ENCODE assay signal across 7 cellular contexts in genomic region chr2:48600204-48600813, GRCh38. TPM values are rescaled to one million over a fixed set of nuclear protein-coding genes. Genes with fewer than 3 reads are reported as not detected.
DNase-seq lines count a peak whose midpoint lies in the region; ATAC-seq, FAIRE-seq and TF ChIP-seq lines count a peak whose summit lies in the region.

No MANE protein-coding gene starts in this region.

- H3K9me3 ChIP-seq in PC-3 (ENCODE audit: low read length) (no peaks in the 10 kb centered on the region), endothelial cell of umbilical vein (replicated peaks; ENCODE audit: control insufficient read depth, insufficient read depth, low read length) (no peaks in the 10 kb centered on the region)

- H4K20me1 ChIP-seq in PC-3 (ENCODE audit: low read length) (no peaks in the 10 kb centered on the region), endothelial cell of umbilical vein (replicated peaks; ENCODE audit: control insufficient read depth, extremely low read depth, insufficient read depth, low read length) (no peaks in the 10 kb centered on the region)

- no peaks in the 10 kb centered on the region for H3F3A ChIP-seq in PC-3 (ENCODE audit: low read length, unreplicated experiment)

- no peaks in the 10 kb centered on the region for H3K27me3 Mint-ChIP-seq in osteocyte (ENCODE audit: unreplicated experiment)

- ATAC-seq in PC-3: peak; percentile 63
- ATAC-seq in GM19023 (IDR thresholded peaks at IDR 0.05; ENCODE audit: unreplicated experiment): no peak

- intact Hi-C loops in PC-3 (cut with micrococcal nuclease) (loop anchor here (5.0 kb wide), 1 partner anchor 1892 kb away; no protein-coding TSS in a partner anchor), endothelial cell of umbilical vein (cut with micrococcal nuclease) (loop anchor here (1.0 to 5.0 kb wide), 3 partner anchors 346 to 1892 kb away; no protein-coding TSS in a partner anchor)

- H2AFZ ChIP-seq in PC-3 (ENCODE audit: low read length) (peak overlapping the region; percentile 19; the same call in 1 of the 2 replicates), endothelial cell of umbilical vein (ENCODE audit: low read depth, low read length) (no peak overlapping the region)

- H3K9me3 Mint-ChIP-seq in osteocyte (ENCODE audit: unreplicated experiment): no peaks in the 10 kb centered on the region

- BruUV-seq in PC-3 (replicated peaks; lab: Mats Ljungman, UMichigan) (no TSS peak), endothelial cell of umbilical vein (replicated peaks; lab: Mats Ljungman, UMichigan) (no TSS peak)

- dilution Hi-C loops in endothelial cell of umbilical vein (cut with MboI; ENCODE audit: extremely low pct_ligation_motif_present, low sequenced_read_pairs): no loop called here

- no peak for TF ChIP-seq POLR2A in endothelial cell of umbilical vein (IDR thresholded peaks at IDR 0.05; ENCODE audit: low read depth, low read length)

- no peaks in the 10 kb centered on the region for H3K9me1 ChIP-seq in endothelial cell of umbilical vein (replicated peaks; ENCODE audit: control insufficient read depth, extremely low read depth, insufficient read depth, low read length)

- peak; percentile 39 for DNase-seq in HS-5 (ENCODE audit: low read depth)
- DNase-seq in PC-3: peak; percentile 84
- DNase-seq in endothelial cell of umbilical vein (ENCODE audit: low read depth, low spot score): peak; percentile 78
- DNase-seq in osteocyte (ENCODE audit: extremely low spot score, unreplicated experiment): no peak
- DNase-seq in stimulated activated naive CD4-positive, alpha-beta T cell (lab: John Stamatoyannopoulos, UW): no peak

- H3K4me3 ChIP-seq in PC-3 (ENCODE audit: low read length): no peak overlapping the region
- H3K4me3 ChIP-seq in endothelial cell of umbilical vein (replicated peaks in 1 of 3; ENCODE audit: insufficient read depth in 1 of 3, low read depth in 1 of 3, low read length in 3 of 3): no peak overlapping the region

- no peaks in the 10 kb centered on the region for H3K9me2 ChIP-seq in PC-3 (replicated peaks; ENCODE audit: low read length)

- H3K27me3 ChIP-seq in PC-3 (ENCODE audit: low read length) (no peaks in the 10 kb centered on the region), endothelial cell of umbilical vein (ENCODE audit: control insufficient read depth in 2 of 2, insufficient read depth in 2 of 2, low read length in 2 of 2) (no peaks in the 10 kb centered on the region)

- H3K36me3 ChIP-seq in PC-3 (ENCODE audit: low read depth, low read length): no peaks in the 10 kb centered on the region
- H3K36me3 ChIP-seq in endothelial cell of umbilical vein (ENCODE audit: control insufficient read depth in 2 of 2, extremely low read depth in 1 of 2, insufficient read depth in 2 of 2, low read length in 2 of 2): no peaks in the 10 kb centered on the region

- no peaks in the 10 kb centered on the region for H3K4me1 Mint-ChIP-seq in osteocyte (ENCODE audit: unreplicated experiment)

- H3K36me3 Mint-ChIP-seq in osteocyte (ENCODE audit: unreplicated experiment): peaks cover 17% of the 10 kb centered on the region

- H3K4me1 ChIP-seq in PC-3 (ENCODE audit: insufficient read depth, low read length): peaks cover 8% of the 10 kb centered on the region
- H3K4me1 ChIP-seq in endothelial cell of umbilical vein (ENCODE audit: control insufficient read depth, extremely low read depth, insufficient read depth, low read length): no peaks in the 10 kb centered on the region

- H3K4me3 Mint-ChIP-seq in osteocyte (ENCODE audit: unreplicated experiment): no peak overlapping the region

- H3K27ac Mint-ChIP-seq in osteocyte (ENCODE audit: unreplicated experiment): no peak overlapping the region

- H3K27ac ChIP-seq in PC-3 (ENCODE audit: low read length) (no peak overlapping the region), endothelial cell of umbilical vein (ENCODE audit: insufficient read depth, low read depth, low read length) (no peak overlapping the region)

- H3K4me2 ChIP-seq in PC-3 (ENCODE audit: low read length) (no peak overlapping the region), endothelial cell of umbilical vein (ENCODE audit: insufficient read depth, low read length) (no peak overlapping the region)

- no peak overlapping the region for H3K9ac ChIP-seq in PC-3 (ENCODE audit: low read length)
- no peak overlapping the region for H3K9ac ChIP-seq in endothelial cell of umbilical vein (replicated peaks; ENCODE audit: extremely low read depth, insufficient read depth, low read length)

- CTCF ChIA-PET in PC-3 (lab: Charles Lee) (interaction anchor here (0.6 to 1.0 kb wide), 2 partner anchors 149 to 1802 kb away, joined by 3 to 4 read pairs; no protein-coding TSS in a partner anchor), endothelial cell of umbilical vein (lab: Charles Lee) (interaction anchor here (0.7 to 2.8 kb wide), 14 partner anchors 8 to 1891 kb away, joined by 3 to 36 read pairs (median 4); no protein-coding TSS in a partner anchor)

- no peaks in the 10 kb centered on the region for H3K79me2 ChIP-seq in PC-3 (ENCODE audit: low read length)
- H3K79me2 ChIP-seq in endothelial cell of umbilical vein (ENCODE audit: control insufficient read depth, insufficient read depth, low read length): no peaks in the 10 kb centered on the region

- TF ChIP-seq CTCF in PC-3 (conservative IDR thresholded peaks at IDR 0.05; ENCODE audit: low read depth, low read length) (peak; percentile 81), endothelial cell of umbilical vein (IDR thresholded peaks at IDR 0.05; ENCODE audit: extremely low read depth in 1 of 2, insufficient read depth in 1 of 2, low read depth in 1 of 2, low read length in 2 of 2) (peak; percentile 43 to 61), osteocyte (IDR thresholded peaks at IDR 0.05) (peak; percentile 83)

- POLR2A ChIA-PET in PC-3 (lab: Charles Lee; ENCODE audit: unreplicated experiment): no interaction called here
- POLR2A ChIA-PET in endothelial cell of umbilical vein (lab: Charles Lee): no interaction called here

- FAIRE-seq in G401.6 (lab: Jason Lieb, UNC): peak; percentile 91
- FAIRE-seq in endothelial cell of umbilical vein (lab: Jason Lieb, UNC): peak; percentile 87

TF ChIP-seq in endothelial cell of umbilical vein, 7 proteins besides CTCF, POLR2A, EP300 and RAD21:
- TF ChIP-seq JUN (IDR thresholded peaks at IDR 0.05; ENCODE audit: borderline replicate concordance, insufficient read depth, insufficient read length, low read depth): no peak
- no peak for TF ChIP-seq GATA2 (IDR thresholded peaks at IDR 0.05; ENCODE audit: insufficient read depth, insufficient read length, low read depth, low read length)
- no peak for TF ChIP-seq MAX (IDR thresholded peaks at IDR 0.05; ENCODE audit: insufficient read depth, insufficient read length)
- TF ChIP-seq EZH2 (IDR thresholded peaks at IDR 0.05; ENCODE audit: borderline replicate concordance, low read depth, low read length, severe bottlenecking): no peak
- no peak for TF ChIP-seq MYC (IDR thresholded peaks at IDR 0.05; ENCODE audit: low read depth, low read length)
- TF ChIP-seq FOS (IDR thresholded peaks at IDR 0.05; ENCODE audit: borderline replicate concordance, insufficient read depth, low read length): no peak
- TF ChIP-seq POLR2AphosphoS5 (IDR thresholded peaks at IDR 0.05; ENCODE audit: insufficient read depth, low read depth, low read length): no peak

RNA-seq across cellular contexts. Expression of gene GTF2A1L, which starts 17.3 kb away (rescaled TPM):
- total RNA-seq in PC-3 (2014; rRNA removed): not detected in 2 replicates
- total RNA-seq in endothelial cell of umbilical vein: not detected in 2 replicates
- 0.46 and 0.49 TPM in 2 replicates for polyA plus RNA-seq in endothelial cell of umbilical vein
- polyA plus RNA-seq in endothelial cell of umbilical vein (2011; cell fraction: cytosol; rRNA removed): 0.28 and 0.43 TPM in 2 replicates
- polyA plus RNA-seq in endothelial cell of umbilical vein (2011; cell fraction: nucleus; rRNA removed): 0.71 and 0.81 TPM in 2 replicates
- 0.35 and 0.52 TPM in 2 replicates for polyA plus RNA-seq in endothelial cell of umbilical vein (2012)
- polyA minus RNA-seq in endothelial cell of umbilical vein: not detected in 2 replicates
- polyA minus RNA-seq in endothelial cell of umbilical vein (2011; cell fraction: cytosol; rRNA and poly(A)+ RNA removed): not detected
- 0.96 TPM in 1 of 2 replicates, not detected in the other for polyA minus RNA-seq in endothelial cell of umbilical vein (2011; cell fraction: nucleus; rRNA and poly(A)+ RNA removed)
- total RNA-seq in osteocyte: 1.9 TPM in 1 of 2 replicates, not detected in the other

Comparison
In these comparisons a context has a peak if more than half of its experiments do, and no peak if none do; other contexts are left out.
1. DNase-seq: peak in HS-5 (single experiment), PC-3 (single experiment) and endothelial cell of umbilical vein (single experiment); none in osteocyte (single experiment) and stimulated activated naive CD4-positive, alpha-beta T cell (0 of 6).
2. Peak in every context shown above with its lines, with median percentiles within 50 percentile points of each other: CTCF ChIP-seq.